In genomic region chr16:87661561-87661960, GRCh38 we compare ENCODE assay signal across 1 cellular context.
TF ChIP-seq lines count a peak whose summit lies in the region.

No MANE protein-coding gene starts in this region.

TF ChIP-seq in HepG2, 621 proteins besides CTCF, POLR2A, EP300 and RAD21 (continued from another document and continues in another):
- TF ChIP-seq CREM (IDR thresholded peaks at IDR 0.05) (no peak), CREM (CRISPR knock-in tag; IDR thresholded peaks at IDR 0.05) (no peak), RAD51 (IDR thresholded peaks at IDR 0.05; ENCODE audit: borderline replicate concordance) (no peak), KDM2A (CRISPR knock-in tag; IDR thresholded peaks at IDR 0.05; ENCODE audit: borderline replicate concordance, low read depth) (peak; percentile 65; the same call in 1 of the 2 replicates), U2AF1 (optimal IDR thresholded peaks at IDR 0.05; ENCODE audit: low read depth, low read length) (no peak), TSC22D2 (CRISPR knock-in tag; IDR thresholded peaks at IDR 0.05; ENCODE audit: borderline replicate concordance) (peak; percentile 97), ZNF691 (CRISPR knock-in tag; IDR thresholded peaks at IDR 0.05; ENCODE audit: borderline replicate concordance, low read depth) (0 out of 2 replicates have a peak, but pooled peaks have one; percentile 26), MAF1 (CRISPR knock-in tag; IDR thresholded peaks at IDR 0.05; ENCODE audit: borderline replicate concordance) (no peak), HNRNPLL (IDR thresholded peaks at IDR 0.05; ENCODE audit: low read depth, low read length, poor library complexity, severe bottlenecking) (no peak), ZFP1 (CRISPR knock-in tag; IDR thresholded peaks at IDR 0.05) (0 out of 2 replicates have a peak, but pooled peaks have one; percentile 35), KDM1A (CRISPR knock-in tag; IDR thresholded peaks at IDR 0.05) (no peak), ZNF124 (CRISPR knock-in tag; IDR thresholded peaks at IDR 0.05) (peak; percentile 87; the same call in 1 of the 2 replicates), KLF16 (CRISPR knock-in tag; IDR thresholded peaks at IDR 0.05) (peak in 1 of 2 experiments; percentile 84; a peak in 2 of 4 replicates), MATR3 (CRISPR knock-in tag; IDR thresholded peaks at IDR 0.05) (no peak), FLYWCH1 (CRISPR knock-in tag; IDR thresholded peaks at IDR 0.05) (no peak), KMT2B (CRISPR knock-in tag; IDR thresholded peaks at IDR 0.05) (peak; percentile 54; the same call in 1 of the 2 replicates), STAG1 (CRISPR knock-in tag; IDR thresholded peaks at IDR 0.05) (no peak; the same call in 1 of the 2 replicates), ATF3 (CRISPR knock-in tag; IDR thresholded peaks at IDR 0.05) (peak; percentile 30; the same call in 1 of the 2 replicates), RFXANK (CRISPR knock-in tag; IDR thresholded peaks at IDR 0.05) (no peak), ZNF441 (CRISPR knock-in tag; IDR thresholded peaks at IDR 0.05; ENCODE audit: borderline replicate concordance) (peak; percentile 69; the same call in 1 of the 2 replicates), DNMT1 (CRISPR knock-in tag; IDR thresholded peaks at IDR 0.05) (no peak), ZNF382 (CRISPR knock-in tag; IDR thresholded peaks at IDR 0.05; ENCODE audit: borderline replicate concordance) (no peak), MYNN (CRISPR knock-in tag; IDR thresholded peaks at IDR 0.05; ENCODE audit: low read depth) (no peak), PAX8 (CRISPR knock-in tag; IDR thresholded peaks at IDR 0.05; ENCODE audit: borderline replicate concordance) (no peak), CENPBD1 (CRISPR knock-in tag; IDR thresholded peaks at IDR 0.05; ENCODE audit: borderline replicate concordance, low read depth) (no peak), ZNF430 (CRISPR knock-in tag; IDR thresholded peaks at IDR 0.05) (peak; percentile 56; the same call in 1 of the 2 replicates), AGO1 (IDR thresholded peaks at IDR 0.05; ENCODE audit: low read depth, low read length, poor library complexity, severe bottlenecking) (no peak), ZFP36L2 (CRISPR knock-in tag; IDR thresholded peaks at IDR 0.05) (peak; percentile 85; the same call in 1 of the 2 replicates), ZNF580 (CRISPR knock-in tag; IDR thresholded peaks at IDR 0.05; ENCODE audit: borderline replicate concordance, low read depth) (0 out of 2 replicates have a peak, but pooled peaks have one; percentile 66), ZSCAN25 (CRISPR knock-in tag; IDR thresholded peaks at IDR 0.05) (no peak), ZNF354B (CRISPR knock-in tag; IDR thresholded peaks at IDR 0.05) (no peak), SNAPC2 (CRISPR knock-in tag; IDR thresholded peaks at IDR 0.05) (no peak), ZNF33A (CRISPR knock-in tag; IDR thresholded peaks at IDR 0.05; ENCODE audit: borderline replicate concordance) (no peak), ZBTB10 (CRISPR knock-in tag; IDR thresholded peaks at IDR 0.05; ENCODE audit: borderline replicate concordance) (peak; percentile 76; the same call in 1 of the 2 replicates), RBM39 (IDR thresholded peaks at IDR 0.05; ENCODE audit: low read depth, low read length, poor library complexity, severe bottlenecking) (no peak), ZBTB1 (CRISPR knock-in tag; IDR thresholded peaks at IDR 0.05; ENCODE audit: borderline replicate concordance) (no peak), ESRRA (CRISPR knock-in tag; IDR thresholded peaks at IDR 0.05; ENCODE audit: low read depth) (no peak), ZNF687 (CRISPR knock-in tag; IDR thresholded peaks at IDR 0.05) (peak; percentile 36), ZNF75D (CRISPR knock-in tag; IDR thresholded peaks at IDR 0.05; ENCODE audit: borderline replicate concordance) (no peak), ATF5 (CRISPR knock-in tag; IDR thresholded peaks at IDR 0.05; ENCODE audit: low read depth) (no peak), ZNF619 (CRISPR knock-in tag; IDR thresholded peaks at IDR 0.05) (no peak), ZSCAN12 (CRISPR knock-in tag; IDR thresholded peaks at IDR 0.05) (0 out of 2 replicates have a peak, but pooled peaks have one; percentile 68), MIER2 (CRISPR knock-in tag; IDR thresholded peaks at IDR 0.05) (peak; percentile 98), ZNF678 (CRISPR knock-in tag; IDR thresholded peaks at IDR 0.05) (no peak), HNF1A (IDR thresholded peaks at IDR 0.05; ENCODE audit: low read depth) (no peak), HNF1A (CRISPR knock-in tag; IDR thresholded peaks at IDR 0.05; ENCODE audit: borderline replicate concordance) (no peak), NR2F1 (CRISPR knock-in tag; IDR thresholded peaks at IDR 0.05) (no peak), FOXP1 (IDR thresholded peaks at IDR 0.05) (no peak), FOXP1 (CRISPR knock-in tag; IDR thresholded peaks at IDR 0.05) (no peak), ZGPAT (CRISPR knock-in tag; IDR thresholded peaks at IDR 0.05) (no peak), ZNF383 (CRISPR knock-in tag; IDR thresholded peaks at IDR 0.05; ENCODE audit: borderline replicate concordance) (no peak), PPARG (CRISPR knock-in tag; conservative IDR thresholded peaks at IDR 0.05) (no peak), ZBTB25 (CRISPR knock-in tag; IDR thresholded peaks at IDR 0.05) (peak; percentile 74; the same call in 1 of the 2 replicates), ZNF296 (CRISPR knock-in tag; conservative IDR thresholded peaks at IDR 0.05) (no peak), ZNF713 (CRISPR knock-in tag; IDR thresholded peaks at IDR 0.05) (no peak), NPAS2 (CRISPR knock-in tag; IDR thresholded peaks at IDR 0.05; ENCODE audit: borderline replicate concordance) (no peak), RORA (CRISPR knock-in tag; IDR thresholded peaks at IDR 0.05) (no peak)
